8 cellular contexts compared by ENCODE assay signal in the genomic region with DNA sequence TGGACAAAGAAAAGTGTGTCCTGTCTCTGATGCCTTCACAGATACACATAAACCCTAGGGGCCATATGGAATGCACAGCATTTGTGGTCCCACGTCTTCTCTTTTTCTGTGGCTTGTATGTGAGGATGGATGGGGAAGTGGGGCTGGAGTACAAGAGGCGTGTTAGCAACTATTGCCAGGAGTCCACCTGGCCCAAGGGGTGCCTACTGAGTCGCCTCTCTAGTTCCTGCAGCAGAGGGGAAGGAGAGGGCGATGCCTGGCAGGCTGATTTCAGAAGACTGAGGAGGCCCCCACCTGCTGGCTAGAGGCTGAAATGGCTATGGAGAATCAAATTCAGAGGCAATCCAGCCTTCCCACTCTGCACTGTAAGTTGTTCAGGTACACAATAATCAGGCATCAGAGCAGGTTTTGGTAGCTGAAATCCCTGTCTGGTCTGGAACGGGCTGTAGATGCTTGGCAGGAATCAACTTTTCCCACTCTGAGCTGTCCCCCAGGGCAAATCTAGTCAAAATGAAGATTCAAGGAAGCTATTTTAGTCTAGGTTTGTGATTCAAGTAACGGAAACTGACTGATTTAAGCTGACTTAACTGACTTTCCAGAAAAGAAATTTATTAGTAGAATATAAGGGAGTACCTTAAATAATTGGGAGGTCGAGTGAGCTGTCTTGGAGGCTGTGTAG.
DNase-seq lines count a peak whose midpoint lies in the region; ATAC-seq, FAIRE-seq and TF ChIP-seq lines count a peak whose summit lies in the region.

No MANE protein-coding gene starts in this region.

- peak; percentile 83 for DNase-seq in AG20443 (ENCODE audit: low spot score)
- DNase-seq in GM19239 (ENCODE audit: insufficient read length, low spot score) = peak; percentile 75
- DNase-seq in NCI-H1105 (lab: John Stamatoyannopoulos, UW) = peak; percentile 6
- peak; percentile 90 for DNase-seq in WERI-Rb-1
- peak; percentile 56 for DNase-seq in brain microvascular endothelial cell
- DNase-seq in kidney tubule cell (ENCODE audit: low spot score) = peak; percentile 55
- DNase-seq in stimulated activated CD4-positive, alpha-beta T cell treated with anti-CD3 and anti-CD28 coated beads, TNF-alpha, amount 100 ng/mL, for 24 hours (ENCODE audit: low read depth in 3 of 3) = peak; percentile 55 to 72 (median 56)

- H3K4me3 ChIP-seq in WERI-Rb-1 (ENCODE audit: low read depth, low read length) (no peak overlapping the region), brain microvascular endothelial cell (ENCODE audit: low read depth, low read length) (no peak overlapping the region)

- no peak overlapping the region for H3K27ac ChIP-seq in WERI-Rb-1
- no peak overlapping the region for H3K27ac ChIP-seq in brain microvascular endothelial cell

- peaks cover 5% of the 10 kb centered on the region for H3K9me3 ChIP-seq in WERI-Rb-1 (ENCODE audit: severe bottlenecking)

- no peak for ATAC-seq in GM21381 (IDR thresholded peaks at IDR 0.05; ENCODE audit: unreplicated experiment)

- H3K36me3 ChIP-seq in WERI-Rb-1 (no peaks in the 10 kb centered on the region), brain microvascular endothelial cell (replicated peaks) (no peaks in the 10 kb centered on the region)

- no peaks in the 10 kb centered on the region for H3K27me3 ChIP-seq in WERI-Rb-1 (ENCODE audit: insufficient read depth, low read depth, severe bottlenecking)
- peaks cover 1% of the 10 kb centered on the region for H3K27me3 ChIP-seq in brain microvascular endothelial cell (replicated peaks)

- in situ Hi-C loops in brain microvascular endothelial cell (cut with HindIII; ENCODE audit: low pct_ligation_motif_present, low sequenced_read_pairs) = no loop called here

- TF ChIP-seq CTCF in WERI-Rb-1 (IDR thresholded peaks at IDR 0.05; ENCODE audit: low read depth, low read length) (peak; percentile 88), brain microvascular endothelial cell (IDR thresholded peaks at IDR 0.05; ENCODE audit: low read depth, low read length, missing control alignments) (peak; percentile 87)

- FAIRE-seq in GM19239 (lab: Jason Lieb, UNC) = peak; percentile 76

Comparison
In these comparisons a context has a peak if more than half of its experiments do, and no peak if none do; other contexts are left out.
1. DNase-seq: peak in every context shown above with its lines; median percentile 90 in WERI-Rb-1; 83 in AG20443; 75 in GM19239; 56 in brain microvascular endothelial cell; 56 in stimulated activated CD4-positive, alpha-beta T cell treated with anti-CD3 and anti-CD28 coated beads, TNF-alpha, amount 100 ng/mL, for 24 hours; 55 in kidney tubule cell; 6 in NCI-H1105.